Comparison of ENCODE assay signal across 9 cellular contexts in genomic region chr7:117272360-117272759, GRCh38. TPM values are rescaled to one million over a fixed set of nuclear protein-coding genes. Genes with fewer than 3 reads are reported as not detected.
"Had no signal": no experiment of that assay in that cellular context is flagged by ENCODE, and none has a peak within 500 bp of the region (broad histone marks: within the 10 kb centered on the region; RNA-seq: fewer than 3 reads in every experiment).

No MANE protein-coding gene starts in this region.

- H3K4me3 Mint-ChIP-seq: IgD-negative memory B cell had no signal

- H3K9ac ChIP-seq: KMS-11 had no signal

- H3K27ac Mint-ChIP-seq: IgD-negative memory B cell had no signal

- H3K4me1 Mint-ChIP-seq: IgD-negative memory B cell had no signal

- ATAC-seq: HepG2, K562 had no signal

- H3K36me3 Mint-ChIP-seq: IgD-negative memory B cell had no signal

- H3K4me3 ChIP-seq: K562 had no signal

- H3K27ac ChIP-seq: HL-60, KMS-11 had no signal

- H3K4me2 ChIP-seq: KMS-11 had no signal

- DNase-seq: KBM-7, KG1 had no signal

RNA-seq across cellular contexts. Expression of gene WNT2, which starts 50.5 kb away (rescaled TPM):
- total RNA-seq: HepG2, HT-29, HT1080, K562 had no signal
- polyA plus RNA-seq: HepG2, IgD-negative memory B cell had no signal
